In the genomic region with DNA sequence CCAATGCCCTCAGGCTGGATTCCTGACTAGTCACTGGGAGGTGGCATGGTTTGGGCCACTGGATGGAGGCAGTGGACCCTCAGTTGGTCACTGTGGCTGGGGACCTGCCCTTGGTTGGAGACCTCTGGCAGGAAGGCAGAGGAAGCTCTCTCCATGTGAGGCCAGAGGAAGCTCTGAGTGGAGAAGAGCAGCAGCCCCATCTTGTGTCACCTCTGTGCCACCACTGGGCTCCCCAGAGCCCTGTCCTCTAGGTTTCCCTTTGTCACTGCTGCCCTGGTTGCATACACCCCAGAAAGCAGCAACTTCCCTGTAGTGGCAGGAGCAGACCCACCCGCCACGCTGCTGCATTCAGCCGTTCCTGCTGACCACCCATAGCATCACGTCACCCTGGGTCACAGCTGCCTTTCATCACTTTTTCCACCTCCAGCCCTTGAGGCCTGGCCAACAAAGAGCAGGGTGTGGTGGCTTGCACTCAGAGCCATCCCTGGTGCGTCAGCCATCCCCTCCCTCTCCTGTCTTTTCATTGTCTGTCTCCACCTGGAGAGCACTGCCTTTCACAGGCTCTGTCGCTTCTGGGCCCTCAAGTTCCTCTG, we compare ENCODE assay signal across 18 cellular contexts. TPM values are rescaled to one million over a fixed set of nuclear protein-coding genes. Genes with fewer than 3 reads are reported as not detected.
DNase-seq lines count a peak whose midpoint lies in the region; ATAC-seq, FAIRE-seq and TF ChIP-seq lines count a peak whose summit lies in the region.
"Had no signal": no experiment of that assay in that cellular context is flagged by ENCODE, and none has a peak within 500 bp of the region (broad histone marks: within the 10 kb centered on the region; RNA-seq: fewer than 3 reads in every experiment).

No MANE protein-coding gene starts in this region.

- no peaks in the 10 kb centered on the region; a peak in 1 of 4 replicates for H3K79me2 ChIP-seq in H1 (ENCODE audit: control insufficient read depth in 1 of 2, insufficient read depth in 2 of 2, low read length in 2 of 2)

- H3K56ac ChIP-seq in H1 (replicated peaks; ENCODE audit: insufficient read length, low read depth, low read length) = no peak overlapping the region

- no peak overlapping the region for H3K14ac ChIP-seq in H1 (ENCODE audit: insufficient read length)

- no peak overlapping the region for H3K9ac ChIP-seq in H1 (replicated peaks in 1 of 4; ENCODE audit: extremely low read depth in 1 of 4, low read depth in 3 of 4, low read length in 3 of 4)

- H4K91ac ChIP-seq in H1 (replicated peaks; ENCODE audit: insufficient read length, low read length) = no peak overlapping the region

- peak; percentile 48 for TF ChIP-seq CTCF in BE2C (IDR thresholded peaks at IDR 0.05; ENCODE audit: low read depth, low read length)
- peak; percentile 6 for TF ChIP-seq CTCF in D721Med (IDR thresholded peaks at IDR 0.05; ENCODE audit: insufficient read depth, missing control alignments)
- TF ChIP-seq CTCF in NB4 (IDR thresholded peaks at IDR 0.05; ENCODE audit: low read depth, low read length) = peak; percentile 26
- peak in 2 of 3 experiments; percentile 16 to 23; a peak in 1 of 4 replicates for TF ChIP-seq CTCF in H1 (IDR thresholded peaks at IDR 0.05; ENCODE audit: control extremely low read depth in 1 of 3, insufficient read depth in 1 of 3, low read depth in 1 of 3, low read length in 3 of 3)

- no peak overlapping the region for H2AFZ ChIP-seq in H1 (ENCODE audit: low read length)

- H3K18ac ChIP-seq in H1 (ENCODE audit: extremely low read depth, low read length) = no peak overlapping the region

- H3K27me3 ChIP-seq in BE2C = no peaks in the 10 kb centered on the region
- H3K27me3 ChIP-seq in H1 (replicated peaks in 1 of 4; ENCODE audit: control insufficient read depth in 3 of 4, extremely low read depth in 1 of 4, insufficient read depth in 3 of 4, low read length in 3 of 4) = no peaks in the 10 kb centered on the region

- H3K4me1 ChIP-seq in BE2C = peaks cover 26% of the 10 kb centered on the region
- H3K4me1 ChIP-seq in H1 (replicated peaks in 1 of 4; ENCODE audit: control insufficient read depth in 3 of 4, insufficient read depth in 4 of 4, low read length in 3 of 4) = peaks cover 0 to 9% (median 4%) of the 10 kb centered on the region in 4 experiments; a peak in 6 of 7 replicates
- H3K4me1 ChIP-seq: HAP-1 had no signal

- POLR2A ChIA-PET in H1 (lab: Charles Lee; ENCODE audit: partially characterized antibody) = interaction anchor here (1.0 to 1.3 kb wide), 2 partner anchors 11 to 14 kb away, joined by 4 read pairs; a partner anchor contains a TSS

- no peak overlapping the region for H2BK20ac ChIP-seq in H1 (ENCODE audit: low read length)

- H3K79me1 ChIP-seq in H1 (ENCODE audit: low read depth, low read length) = peaks cover 10% of the 10 kb centered on the region

- H3K9me3 ChIP-seq in BE2C (no peaks in the 10 kb centered on the region), H1 (ENCODE audit: insufficient read depth in 2 of 2, low read depth in 1 of 2, low read length in 1 of 2) (no peaks in the 10 kb centered on the region)
- H3K9me3 ChIP-seq: HAP-1 had no signal

- no peak overlapping the region for H3K27ac ChIP-seq in H1 (ENCODE audit: low read depth, low read length)

- TF ChIP-seq POLR2A in NB4 (IDR thresholded peaks at IDR 0.05; ENCODE audit: extremely low read depth, insufficient read length) = no peak
- no peak for TF ChIP-seq POLR2A in H1 (IDR thresholded peaks at IDR 0.05; ENCODE audit: control extremely low read depth in 1 of 2, low read depth in 2 of 2, low read length in 2 of 2)

- H2BK15ac ChIP-seq in H1 (ENCODE audit: low read length) = no peak overlapping the region

- no peak overlapping the region for H3K23ac ChIP-seq in H1 (ENCODE audit: insufficient read length)

- CTCF ChIA-PET in H1 (lab: Charles Lee; ENCODE audit: partially characterized antibody) = interaction anchor here (0.6 to 8.9 kb wide), 9 partner anchors 9 to 119 kb away, joined by 3 to 58 read pairs (median 6); a partner anchor contains a TSS

- no peak for TF ChIP-seq EP300 in H1 (IDR thresholded peaks at IDR 0.05; ENCODE audit: borderline replicate concordance in 1 of 2, low read depth in 2 of 2, low read length in 2 of 2)

- H3K36me3 ChIP-seq in BE2C (no peaks in the 10 kb centered on the region), H1 (ENCODE audit: control insufficient read depth in 2 of 4, insufficient read depth in 4 of 4, low read length in 3 of 4) (no peaks in the 10 kb centered on the region; a peak in 1 of 8 replicates)

- H4K8ac ChIP-seq in H1 (ENCODE audit: extremely low read depth, insufficient read depth, low read length) = peak overlapping the region; percentile 3; the same call in 1 of the 2 replicates

- FAIRE-seq in D721Med (lab: Jason Lieb, UNC) = no peak
- FAIRE-seq in H1 (lab: Jason Lieb, UNC) = no peak

- no peak overlapping the region for H3K4ac ChIP-seq in H1 (replicated peaks; ENCODE audit: insufficient read length, low read depth, low read length)

- H3K4me2 ChIP-seq in H1 (ENCODE audit: insufficient read depth in 1 of 2, low read depth in 2 of 2, low read length in 2 of 2) = no peak overlapping the region

- peak in 1 of 2 experiments; percentile 36; a peak in 3 of 4 replicates for TF ChIP-seq RAD21 in H1 (IDR thresholded peaks at IDR 0.05 in 1 of 2, conservative IDR thresholded peaks at IDR 0.05 in 1 of 2; ENCODE audit: low read depth in 2 of 2, low read length in 2 of 2)

- H2BK12ac ChIP-seq in H1 (ENCODE audit: low read depth, low read length) = no peak overlapping the region

- H4K5ac ChIP-seq in H1 (ENCODE audit: insufficient read length, low read depth, low read length) = no peak overlapping the region

- no peak overlapping the region for H2AK5ac ChIP-seq in H1 (ENCODE audit: low read depth, low read length)

- ATAC-seq in GM21381 (IDR thresholded peaks at IDR 0.05; ENCODE audit: unreplicated experiment) = no peak
- no peak for ATAC-seq in HG03175 (IDR thresholded peaks at IDR 0.05; ENCODE audit: unreplicated experiment)
- ATAC-seq in HG03432 (IDR thresholded peaks at IDR 0.05; ENCODE audit: unreplicated experiment) = no peak
- ATAC-seq: CD8-positive, alpha-beta T cell had no signal

- H2BK120ac ChIP-seq in H1 (replicated peaks; ENCODE audit: low read depth, low read length) = no peak overlapping the region

- DNase-seq in BE2C (no peak), D721Med (ENCODE audit: insufficient read length, low spot score) (no peak), NB4 (ENCODE audit: low read depth) (no peak), H1 (ENCODE audit: low read depth in 1 of 2, low spot score in 2 of 2) (no peak), HT-29 (ENCODE audit: low spot score) (no peak)
- DNase-seq: activated CD4-positive, CD25-positive, alpha-beta regulatory T cell; amygdala; CD8-positive, alpha-beta T cell; dermis blood vessel endothelial cell; MM.1S; NCI-H2171 had no signal

- H3K4me3 ChIP-seq in BE2C (ENCODE audit: low read depth, low read length) = no peak overlapping the region
- no peak overlapping the region for H3K4me3 ChIP-seq in NB4 (ENCODE audit: low read depth, low read length)
- H3K4me3 ChIP-seq in H1 (ENCODE audit: extremely low read depth in 1 of 4, insufficient read depth in 2 of 4, low read depth in 3 of 4, low read length in 4 of 4) = no peak overlapping the region
- H3K4me3 ChIP-seq: HAP-1, skin epidermis had no signal

- WGBS in H1 (ENCODE audit: extremely low coverage in 1 of 2, insufficient coverage in 1 of 2, insufficient read length in 1 of 2, insufficient replicate concordance in 2 of 2, low coverage in 1 of 2, low lambda C conversion rate in 2 of 2, missing lambda C conversion rate in 1 of 2), 2 experiments = 81% methylated on average over 6 of the region's 6 CpGs; no CpG with 5 or more reads in 1 of the 2 experiments

- peaks cover 12 to 14% of the 10 kb centered on the region in 2 experiments for H4K20me1 ChIP-seq in H1 (replicated peaks in 1 of 2; ENCODE audit: control insufficient read depth in 1 of 2, insufficient read depth in 2 of 2, low read length in 2 of 2)

- no peaks in the 10 kb centered on the region for H3K23me2 ChIP-seq in H1 (ENCODE audit: low read depth, low read length)

- no peak overlapping the region for H2BK5ac ChIP-seq in H1 (ENCODE audit: low read depth, low read length)

RNA-seq across cellular contexts. Expression of a gene that starts 11.9 kb away (rescaled TPM):
- polyA plus RNA-seq in BE2C (2012; ENCODE audit: insufficient read depth, insufficient read length, low read depth) = 5.6 TPM
- total RNA-seq in H1 (2021; fragmentation: NEBNext Ultra II Directional; extraction: Animal tissue kit (Norgen Biotek cat#: 25700)) = 1.7 and 5.0 TPM in 2 replicates
- polyA plus RNA-seq in H1 (2011; rRNA removed) = 4.0 and 4.2 TPM in 2 replicates
- polyA plus RNA-seq in H1 (2011; cell fraction: cytosol; rRNA removed) = 2.6 TPM
- 5.7 TPM for polyA plus RNA-seq in H1 (2011; cell fraction: nucleus; rRNA removed)
- 3.4 to 4.9 TPM (median 3.9 TPM) in 4 replicates for polyA plus RNA-seq in H1 (2012, experiment 1 of 2)
- polyA plus RNA-seq in H1 (2012, experiment 2 of 2) = 5.9 TPM
- 1.9 TPM for polyA plus RNA-seq in H1 (2013, experiment 1 of 2)
- 1.7 TPM for polyA plus RNA-seq in H1 (2013, experiment 2 of 2)
- polyA minus RNA-seq in H1 (2011; rRNA and poly(A)+ RNA removed) = 1.3 and 1.5 TPM in 2 replicates
- 1.0 TPM for polyA minus RNA-seq in H1 (2011; cell fraction: cytosol; rRNA and poly(A)+ RNA removed)
- polyA minus RNA-seq in H1 (2011; cell fraction: nucleus; rRNA and poly(A)+ RNA removed) = 0.90 TPM
- 2.2 and 3.5 TPM in 2 replicates for total RNA-seq in HT-29 (2014; rRNA removed; shearing (Covaris generic))

RNA-seq across cellular contexts. Expression of a gene that starts 16.9 kb away (rescaled TPM):
- 155 TPM for polyA plus RNA-seq in BE2C (2012; ENCODE audit: insufficient read depth, insufficient read length, low read depth)
- total RNA-seq in H1 (2021; fragmentation: NEBNext Ultra II Directional; extraction: Animal tissue kit (Norgen Biotek cat#: 25700)) = 32.1 and 38.8 TPM in 2 replicates
- 61.9 and 81.7 TPM in 2 replicates for polyA plus RNA-seq in H1 (2011; rRNA removed)
- 47.2 TPM for polyA plus RNA-seq in H1 (2011; cell fraction: cytosol; rRNA removed)
- 36.5 TPM for polyA plus RNA-seq in H1 (2011; cell fraction: nucleus; rRNA removed)
- polyA plus RNA-seq in H1 (2012, experiment 1 of 2) = 29.7 to 57.9 TPM (median 50.6 TPM) in 4 replicates
- polyA plus RNA-seq in H1 (2012, experiment 2 of 2) = 57.3 TPM
- polyA plus RNA-seq in H1 (2013, experiment 1 of 2) = 64.3 TPM
- 57.8 TPM for polyA plus RNA-seq in H1 (2013, experiment 2 of 2)
- polyA minus RNA-seq in H1 (2011; rRNA and poly(A)+ RNA removed) = 4.0 and 6.0 TPM in 2 replicates
- 15.5 TPM for polyA minus RNA-seq in H1 (2011; cell fraction: cytosol; rRNA and poly(A)+ RNA removed)
- polyA minus RNA-seq in H1 (2011; cell fraction: nucleus; rRNA and poly(A)+ RNA removed) = 14.2 TPM
- 173 and 191 TPM in 2 replicates for total RNA-seq in HT-29 (2014; rRNA removed; shearing (Covaris generic))

RNA-seq across cellular contexts. Expression of a gene that starts 24.2 kb away (rescaled TPM):
- polyA plus RNA-seq in BE2C (2012; ENCODE audit: insufficient read depth, insufficient read length, low read depth) = 3.6 TPM
- total RNA-seq in H1 (2021; fragmentation: NEBNext Ultra II Directional; extraction: Animal tissue kit (Norgen Biotek cat#: 25700)) = 14.9 and 19.6 TPM in 2 replicates
- polyA plus RNA-seq in H1 (2011; rRNA removed) = 9.4 and 11.6 TPM in 2 replicates
- 9.3 TPM for polyA plus RNA-seq in H1 (2011; cell fraction: cytosol; rRNA removed)
- 62.0 TPM for polyA plus RNA-seq in H1 (2011; cell fraction: nucleus; rRNA removed)
- polyA plus RNA-seq in H1 (2012, experiment 1 of 2) = 19.5 to 25.9 TPM (median 21.2 TPM) in 4 replicates
- polyA plus RNA-seq in H1 (2012, experiment 2 of 2) = 22.3 TPM
- polyA plus RNA-seq in H1 (2013, experiment 1 of 2) = 15.8 TPM
- 13.4 TPM for polyA plus RNA-seq in H1 (2013, experiment 2 of 2)
- polyA minus RNA-seq in H1 (2011; rRNA and poly(A)+ RNA removed) = 1.4 and 2.8 TPM in 2 replicates
- 7.0 TPM for polyA minus RNA-seq in H1 (2011; cell fraction: cytosol; rRNA and poly(A)+ RNA removed)
- polyA minus RNA-seq in H1 (2011; cell fraction: nucleus; rRNA and poly(A)+ RNA removed) = 8.9 TPM
- total RNA-seq in HT-29 (2014; rRNA removed; shearing (Covaris generic)) = 1.4 and 3.3 TPM in 2 replicates

RNA-seq across cellular contexts. Expression of a gene that starts 26.7 kb away (rescaled TPM):
- polyA plus RNA-seq in BE2C (2012; ENCODE audit: insufficient read depth, insufficient read length, low read depth) = 76.3 TPM
- 24.8 and 25.4 TPM in 2 replicates for total RNA-seq in H1 (2021; fragmentation: NEBNext Ultra II Directional; extraction: Animal tissue kit (Norgen Biotek cat#: 25700))
- 51.0 and 55.8 TPM in 2 replicates for polyA plus RNA-seq in H1 (2011; rRNA removed)
- polyA plus RNA-seq in H1 (2011; cell fraction: cytosol; rRNA removed) = 34.2 TPM
- polyA plus RNA-seq in H1 (2011; cell fraction: nucleus; rRNA removed) = 45.7 TPM
- 21.9 to 30.0 TPM (median 27.0 TPM) in 4 replicates for polyA plus RNA-seq in H1 (2012, experiment 1 of 2)
- 29.5 TPM for polyA plus RNA-seq in H1 (2012, experiment 2 of 2)
- 23.3 TPM for polyA plus RNA-seq in H1 (2013, experiment 1 of 2)
- polyA plus RNA-seq in H1 (2013, experiment 2 of 2) = 23.3 TPM
- 57.8 and 66.9 TPM in 2 replicates for polyA minus RNA-seq in H1 (2011; rRNA and poly(A)+ RNA removed)
- 27.6 TPM for polyA minus RNA-seq in H1 (2011; cell fraction: cytosol; rRNA and poly(A)+ RNA removed)
- 35.7 TPM for polyA minus RNA-seq in H1 (2011; cell fraction: nucleus; rRNA and poly(A)+ RNA removed)
- 11.5 and 15.1 TPM in 2 replicates for total RNA-seq in HT-29 (2014; rRNA removed; shearing (Covaris generic))

RNA-seq across cellular contexts. Expression of a gene that starts 35.0 kb away (rescaled TPM):
- polyA plus RNA-seq in BE2C (2012; ENCODE audit: insufficient read depth, insufficient read length, low read depth) = not detected
- total RNA-seq in H1 (2021; fragmentation: NEBNext Ultra II Directional; extraction: Animal tissue kit (Norgen Biotek cat#: 25700)) = 4.1 and 4.9 TPM in 2 replicates
- 35.2 and 49.3 TPM in 2 replicates for polyA plus RNA-seq in H1 (2011; rRNA removed)
- polyA plus RNA-seq in H1 (2011; cell fraction: cytosol; rRNA removed) = 17.6 TPM
- polyA plus RNA-seq in H1 (2011; cell fraction: nucleus; rRNA removed) = 14.2 TPM
- 3.5 to 5.9 TPM (median 4.8 TPM) in 4 replicates for polyA plus RNA-seq in H1 (2012, experiment 1 of 2)
- polyA plus RNA-seq in H1 (2012, experiment 2 of 2) = 11.2 TPM
- 10.1 TPM for polyA plus RNA-seq in H1 (2013, experiment 1 of 2)
- polyA plus RNA-seq in H1 (2013, experiment 2 of 2) = 11.0 TPM
- 0.93 and 1.3 TPM in 2 replicates for polyA minus RNA-seq in H1 (2011; rRNA and poly(A)+ RNA removed)
- 5.9 TPM for polyA minus RNA-seq in H1 (2011; cell fraction: cytosol; rRNA and poly(A)+ RNA removed)
- 2.7 TPM for polyA minus RNA-seq in H1 (2011; cell fraction: nucleus; rRNA and poly(A)+ RNA removed)
- 0.64 and 2.5 TPM in 2 replicates for total RNA-seq in HT-29 (2014; rRNA removed; shearing (Covaris generic))
- total RNA-seq: lung microvascular endothelial cell had no signal
- polyA plus RNA-seq: neural cell had no signal
